In genomic region chr16:68563631-68564366, GRCh38 we compare ENCODE assay signal across 21 cellular contexts. TPM values are rescaled to one million over a fixed set of nuclear protein-coding genes. Genes with fewer than 3 reads are reported as not detected.
DNase-seq lines count a peak whose midpoint lies in the region; ATAC-seq, FAIRE-seq and TF ChIP-seq lines count a peak whose summit lies in the region.
"Had no signal": no experiment of that assay in that cellular context is flagged by ENCODE, and none has a peak within 500 bp of the region (broad histone marks: within the 10 kb centered on the region; RNA-seq: fewer than 3 reads in every experiment).

No MANE protein-coding gene starts in this region.

- ATAC-seq in HG03280 (IDR thresholded peaks at IDR 0.05; ENCODE audit: unreplicated experiment), result no peak
- no peak for ATAC-seq in GM21381 (IDR thresholded peaks at IDR 0.05; ENCODE audit: unreplicated experiment)
- ATAC-seq: activated CD8-positive, alpha-beta T cell treated with anti-CD3 and anti-CD28 coated beads, Interleukin-2, amount 10 ng/mL, durations not matched to agents 7 days and 5 days; left colon had no signal

- FAIRE-seq in bronchial epithelial cell (lab: Jason Lieb, UNC), result peak; percentile 88
- FAIRE-seq: small intestine had no signal

- POLR2A ChIA-PET in HEK293 (lab: Yijun Ruan, JAX), result interaction anchor here (0.6 kb wide), 1 partner anchor 190 kb away, joined by 3 read pairs; no protein-coding TSS in a partner anchor

- H3K9ac ChIP-seq in mucosa of rectum (ENCODE audit: low read depth in 1 of 2, low read length in 2 of 2), result no peak overlapping the region

- H3K27ac ChIP-seq in HEK293 (ENCODE audit: extremely low read depth, low read depth, low read length), result no peak overlapping the region
- no peak overlapping the region for H3K27ac ChIP-seq in mucosa of rectum (ENCODE audit: low read depth in 2 of 2, low read length in 2 of 2)
- H3K27ac ChIP-seq: esophagus squamous epithelium, SK-N-MC, transverse colon had no signal

- DNase-seq in Caki2 (ENCODE audit: low read depth) (peak; percentile 19), bronchial epithelial cell (ENCODE audit: low read depth) (no peak), midbrain (lab: John Stamatoyannopoulos, UW) (no peak)
- DNase-seq: activated B cell treated with CpG ODN at 0.5 μM for 24 hours; activated CD8-positive, alpha-beta T cell treated with anti-CD3 and anti-CD28 coated beads, Interleukin-2, amount 10 ng/mL, durations not matched to agents 7 days and 5 days; activated naive CD4-positive, alpha-beta T cell; activated T-cell treated with anti-CD3 and anti-CD28 coated beads, Interleukin-2, amount 50 U/mL, for 1 hour; esophagus squamous epithelium; GF-D8; left colon; NCI-H1092; NCI-H2029 treated with DMSO at 0.1 percent for 48 hours; NCI-H510A; small intestine; stimulated activated CD4-positive, alpha-beta T cell treated with anti-CD3 and anti-CD28 coated beads, Interleukin-2, amount 100 ng/mL, for 48 hours; transverse colon had no signal

- H3K27me3 ChIP-seq in bronchial epithelial cell (ENCODE audit: control insufficient read depth, insufficient read depth, low read length), result no peaks in the 10 kb centered on the region
- H3K27me3 ChIP-seq in mucosa of rectum (ENCODE audit: control insufficient read depth in 2 of 2, insufficient read depth in 2 of 2, low read length in 2 of 2), result no peaks in the 10 kb centered on the region
- H3K27me3 ChIP-seq: esophagus squamous epithelium, transverse colon had no signal

- CTCF ChIA-PET in HEK293 (lab: Yijun Ruan, JAX), result interaction anchor here (0.6 kb wide), 4 partner anchors 43 to 549 kb away, joined by 3 to 6 read pairs (median 4); no protein-coding TSS in a partner anchor

- no peak for TF ChIP-seq CTCF in HEK293 (tag by site-specific recombination; IDR thresholded peaks at IDR 0.05)
- no peak for TF ChIP-seq CTCF in bronchial epithelial cell (IDR thresholded peaks at IDR 0.05; ENCODE audit: insufficient read depth, low read length, severe bottlenecking)

- H3K4me3 ChIP-seq in HEK293 (ENCODE audit: low read depth, low read length), result no peak overlapping the region
- H3K4me3 ChIP-seq in bronchial epithelial cell (ENCODE audit: low read depth, low read length), result no peak overlapping the region
- peak overlapping the region; percentile 17 to 45 for H3K4me3 ChIP-seq in mucosa of rectum (ENCODE audit: low read length in 2 of 2)
- H3K4me3 ChIP-seq: SK-N-MC, transverse colon had no signal

- H3K36me3 ChIP-seq in HEK293 (ENCODE audit: control insufficient read depth in 2 of 2, insufficient read depth in 1 of 2, low read length in 2 of 2) (peaks cover 0 to 48% of the 10 kb centered on the region in 2 experiments; a peak in 2 of 3 replicates), bronchial epithelial cell (ENCODE audit: control insufficient read depth, insufficient read depth, low read length) (peaks cover 4% of the 10 kb centered on the region), mucosa of rectum (ENCODE audit: control insufficient read depth in 2 of 2, insufficient read depth in 2 of 2, low read length in 2 of 2) (peaks cover 33 to 34% of the 10 kb centered on the region in 2 donors)

- in situ Hi-C loops in Caki2 (cut with HindIII; ENCODE audit: low pct_unique_long_range_greater_than_20kb, low sequenced_read_pairs), result no loop called here

- H3K4me1 ChIP-seq in HEK293 (ENCODE audit: control insufficient read depth, insufficient read depth, low read length) (no peaks in the 10 kb centered on the region), mucosa of rectum (ENCODE audit: control insufficient read depth in 2 of 2, insufficient read depth in 2 of 2, low read length in 2 of 2) (no peaks in the 10 kb centered on the region)
- H3K4me1 ChIP-seq: esophagus squamous epithelium, transverse colon had no signal

- H3K9me3 ChIP-seq in HEK293 (ENCODE audit: control insufficient read depth, insufficient read depth, low read depth, low read length), result no peaks in the 10 kb centered on the region
- peaks cover 72 to 82% of the 10 kb centered on the region in 2 donors for H3K9me3 ChIP-seq in mucosa of rectum (ENCODE audit: control insufficient read depth in 2 of 2, low read length in 2 of 2)

TF ChIP-seq in HEK293, 187 proteins besides CTCF, POLR2A, EP300 and RAD21:
- TF ChIP-seq TRIM28 (IDR thresholded peaks at IDR 0.05; ENCODE audit: borderline replicate concordance, low read length) (peak; percentile 91), ZNF274 (IDR thresholded peaks at IDR 0.05; ENCODE audit: low read length) (no peak), ZNF274 (tag by site-specific recombination; IDR thresholded peaks at IDR 0.05; ENCODE audit: borderline replicate concordance) (peak; percentile 81; the same call in 1 of the 2 replicates), ZNF19 (tag by site-specific recombination; IDR thresholded peaks at IDR 0.05; ENCODE audit: low read depth) (no peak), SETDB1 (IDR thresholded peaks at IDR 0.05; ENCODE audit: insufficient read length, low read length) (peak; percentile 84), ZNF155 (tag by site-specific recombination; IDR thresholded peaks at IDR 0.05) (no peak)
- TF ChIP-seq, protein P1, sequence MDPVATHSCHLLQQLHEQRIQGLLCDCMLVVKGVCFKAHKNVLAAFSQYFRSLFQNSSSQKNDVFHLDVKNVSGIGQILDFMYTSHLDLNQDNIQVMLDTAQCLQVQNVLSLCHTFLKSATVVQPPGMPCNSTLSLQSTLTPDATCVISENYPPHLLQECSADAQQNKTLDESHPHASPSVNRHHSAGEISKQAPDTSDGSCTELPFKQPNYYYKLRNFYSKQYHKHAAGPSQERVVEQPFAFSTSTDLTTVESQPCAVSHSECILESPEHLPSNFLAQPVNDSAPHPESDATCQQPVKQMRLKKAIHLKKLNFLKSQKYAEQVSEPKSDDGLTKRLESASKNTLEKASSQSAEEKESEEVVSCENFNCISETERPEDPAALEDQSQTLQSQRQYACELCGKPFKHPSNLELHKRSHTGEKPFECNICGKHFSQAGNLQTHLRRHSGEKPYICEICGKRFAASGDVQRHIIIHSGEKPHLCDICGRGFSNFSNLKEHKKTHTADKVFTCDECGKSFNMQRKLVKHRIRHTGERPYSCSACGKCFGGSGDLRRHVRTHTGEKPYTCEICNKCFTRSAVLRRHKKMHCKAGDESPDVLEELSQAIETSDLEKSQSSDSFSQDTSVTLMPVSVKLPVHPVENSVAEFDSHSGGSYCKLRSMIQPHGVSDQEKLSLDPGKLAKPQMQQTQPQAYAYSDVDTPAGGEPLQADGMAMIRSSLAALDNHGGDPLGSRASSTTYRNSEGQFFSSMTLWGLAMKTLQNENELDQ (tag by site-specific recombination; IDR thresholded peaks at IDR 0.05; ENCODE audit: low read depth), result no peak

RNA-seq across cellular contexts. Expression of gene ZFP90, which starts 24.7 kb away (rescaled TPM):
- total RNA-seq in Caki2 (2014; rRNA removed; shearing (Covaris generic); ENCODE audit: low replicate concordance), result 22.6 and 51.9 TPM in 2 replicates
- total RNA-seq in bronchial epithelial cell, result 18.4 and 21.5 TPM in 2 replicates

Comparison
In these comparisons a context has a peak if more than half of its experiments do, and no peak if none do; other contexts are left out.
1. H3K4me3 ChIP-seq: peak in mucosa of rectum (2 of 2); none in HEK293 (single experiment) and bronchial epithelial cell (single experiment).